Comparison of ENCODE assay signal across 24 cellular contexts in genomic region chr10:955127-955819, GRCh38. TPM values are rescaled to one million over a fixed set of nuclear protein-coding genes. Genes with fewer than 3 reads are reported as not detected.
DNase-seq lines count a peak whose midpoint lies in the region; ATAC-seq, FAIRE-seq and TF ChIP-seq lines count a peak whose summit lies in the region.
"Had no signal": no experiment of that assay in that cellular context is flagged by ENCODE, and none has a peak within 500 bp of the region (broad histone marks: within the 10 kb centered on the region; RNA-seq: fewer than 3 reads in every experiment).

No MANE protein-coding gene starts in this region.

- no peak overlapping the region for H4K91ac ChIP-seq in H1 (replicated peaks; ENCODE audit: insufficient read length, low read length)
- H4K91ac ChIP-seq in neuronal stem cell (ENCODE audit: low read depth, low read length, poor library complexity), result no peak overlapping the region

- no peak overlapping the region for H4K8ac ChIP-seq in H1 (ENCODE audit: extremely low read depth, insufficient read depth, low read length)
- H4K8ac ChIP-seq in neuronal stem cell (ENCODE audit: low read depth, low read length), result no peak overlapping the region

- DNase-seq in DMS79 treated with DMSO at 0.1 percent for 48 hours (lab: John Stamatoyannopoulos, UW) (peak; percentile 64), H1 (ENCODE audit: low read depth in 1 of 2, low spot score in 2 of 2) (no peak), neuronal stem cell (ENCODE audit: low spot score) (no peak), GM03348 (ENCODE audit: low spot score) (no peak), urothelium cell line (ENCODE audit: low spot score) (no peak)
- DNase-seq: activated CD4-positive, CD25-positive, alpha-beta regulatory T cell treated with anti-CD3 and anti-CD28 coated beads, Interleukin-2, amount 50 U/mL, for 72 hours; activated CD8-positive, alpha-beta T cell treated with anti-CD3 and anti-CD28 coated beads, Interleukin-2, amount 10 ng/mL, durations not matched to agents 7 days and 5 days; activated gamma-delta T cell; CD4-positive, alpha-beta memory T cell; colonic mucosa; DND-41; midbrain; natural killer cell; NCI-H1105; NCI-H2227 treated with DMSO at 0.1 percent for 48 hours; NCI-H774; PC-3; right lobe of liver; SHP77 treated with DMSO at 0.1 percent for 48 hours; stimulated activated CD8-positive, alpha-beta memory T cell treated with anti-CD3 and anti-CD28 coated beads, Interleukin-4, amount 100 ng/mL, for 48 hours had no signal

- H2AFZ ChIP-seq in H1 (ENCODE audit: low read length) (0 out of 2 replicates have a peak overlapping the region, but pooled peaks have one; percentile 8), neuronal stem cell (ENCODE audit: low read length) (peak overlapping the region; percentile 7)
- H2AFZ ChIP-seq: parathyroid adenoma had no signal

- H3K14ac ChIP-seq in H1 (ENCODE audit: insufficient read length), result no peak overlapping the region
- H3K14ac ChIP-seq in neuronal stem cell (ENCODE audit: low read length), result no peak overlapping the region

- no peaks in the 10 kb centered on the region for H3K27me3 ChIP-seq in BLaER1 treated with 17β-estradiol and CSF1 and Interleukin-3, amounts not matched to agents 10 nM and 100 nM
- H3K27me3 ChIP-seq in H1 (replicated peaks in 1 of 4; ENCODE audit: control insufficient read depth in 3 of 4, extremely low read depth in 1 of 4, insufficient read depth in 3 of 4, low read length in 3 of 4), result no peaks in the 10 kb centered on the region
- peaks cover 0 to 35% (median 0%) of the 10 kb centered on the region in 3 experiments for H3K27me3 ChIP-seq in neuronal stem cell (ENCODE audit: control insufficient read depth in 3 of 3, insufficient read depth in 3 of 3, low read depth in 1 of 3, low read length in 3 of 3)
- H3K27me3 ChIP-seq: colonic mucosa, right lobe of liver had no signal

- H2AK5ac ChIP-seq in H1 (ENCODE audit: low read depth, low read length) (no peak overlapping the region), neuronal stem cell (ENCODE audit: low read depth, low read length) (no peak overlapping the region)

- H2BK120ac ChIP-seq in H1 (replicated peaks; ENCODE audit: low read depth, low read length), result no peak overlapping the region
- no peak overlapping the region for H2BK120ac ChIP-seq in neuronal stem cell (ENCODE audit: low read depth, low read length)

- no peak for TF ChIP-seq CTCF in H1 (IDR thresholded peaks at IDR 0.05; ENCODE audit: control extremely low read depth in 1 of 3, insufficient read depth in 1 of 3, low read depth in 1 of 3, low read length in 3 of 3)

- CTCF ChIA-PET in H1 (lab: Charles Lee; ENCODE audit: partially characterized antibody), result interaction anchor here (0.6 to 1.8 kb wide), 4 partner anchors 10 to 58 kb away, joined by 3 to 6 read pairs (median 5); no protein-coding TSS in a partner anchor

- no peaks in the 10 kb centered on the region for H3K9me3 ChIP-seq in BLaER1 treated with 17β-estradiol and CSF1 and Interleukin-3, amounts not matched to agents 10 nM and 100 nM (replicated peaks in 1 of 11)
- H3K9me3 ChIP-seq in H1 (ENCODE audit: insufficient read depth in 2 of 2, low read depth in 1 of 2, low read length in 1 of 2), result no peaks in the 10 kb centered on the region
- H3K9me3 ChIP-seq in neuronal stem cell (replicated peaks in 1 of 2; ENCODE audit: control insufficient read depth in 2 of 2, insufficient read depth in 1 of 2, low read depth in 1 of 2, low read length in 2 of 2), result peaks cover 0 to 3% of the 10 kb centered on the region in 2 donors
- H3K9me3 ChIP-seq: colonic mucosa, right lobe of liver had no signal

- H3K36me3 ChIP-seq in BLaER1 treated with 17β-estradiol and CSF1 and Interleukin-3, amounts not matched to agents 10 nM and 100 nM, result no peaks in the 10 kb centered on the region
- no peaks in the 10 kb centered on the region for H3K36me3 ChIP-seq in H1 (ENCODE audit: control insufficient read depth in 2 of 4, insufficient read depth in 4 of 4, low read length in 3 of 4)
- no peaks in the 10 kb centered on the region for H3K36me3 ChIP-seq in neuronal stem cell (replicated peaks in 1 of 2; ENCODE audit: control insufficient read depth in 2 of 2, insufficient read depth in 2 of 2, low read length in 2 of 2)
- H3K36me3 ChIP-seq: colonic mucosa, right lobe of liver had no signal

- H3K27ac ChIP-seq in BLaER1 treated with 17β-estradiol and CSF1 and Interleukin-3, amounts not matched to agents 10 nM and 100 nM, result no peak overlapping the region
- no peak overlapping the region for H3K27ac ChIP-seq in H1 (ENCODE audit: low read depth, low read length)
- no peak overlapping the region for H3K27ac ChIP-seq in neuronal stem cell (replicated peaks; ENCODE audit: low read length)
- H3K27ac ChIP-seq: colonic mucosa, parathyroid adenoma, right lobe of liver had no signal

- TF ChIP-seq POLR2A in H1 (IDR thresholded peaks at IDR 0.05; ENCODE audit: control extremely low read depth in 1 of 2, low read depth in 2 of 2, low read length in 2 of 2), result no peak

- no peaks in the 10 kb centered on the region; the same call in 1 of the 2 replicates for H3K23me2 ChIP-seq in H1 (ENCODE audit: low read depth, low read length)

- H2BK20ac ChIP-seq in H1 (ENCODE audit: low read length), result no peak overlapping the region

- no peak overlapping the region for H3K56ac ChIP-seq in H1 (replicated peaks; ENCODE audit: insufficient read length, low read depth, low read length)

- H3K18ac ChIP-seq in H1 (ENCODE audit: extremely low read depth, low read length), result no peak overlapping the region
- no peak overlapping the region for H3K18ac ChIP-seq in neuronal stem cell (ENCODE audit: low read length)

- FAIRE-seq in H1 (lab: Jason Lieb, UNC), result no peak
- FAIRE-seq in urothelium cell line (lab: Jason Lieb, UNC), result no peak
- FAIRE-seq: bronchial epithelial cell had no signal

- H3K4me1 ChIP-seq in BLaER1 treated with 17β-estradiol and CSF1 and Interleukin-3, amounts not matched to agents 10 nM and 100 nM, result peaks cover 4 to 9% (median 8%) of the 10 kb centered on the region in 10 experiments; a peak in 16 of 20 replicates
- H3K4me1 ChIP-seq in H1 (replicated peaks in 1 of 4; ENCODE audit: control insufficient read depth in 3 of 4, insufficient read depth in 4 of 4, low read length in 3 of 4), result no peaks in the 10 kb centered on the region; a peak in 2 of 7 replicates
- H3K4me1 ChIP-seq in neuronal stem cell (ENCODE audit: control insufficient read depth in 2 of 2, insufficient read depth in 1 of 2, low read depth in 1 of 2, low read length in 2 of 2), result no peaks in the 10 kb centered on the region
- H3K4me1 ChIP-seq: colonic mucosa, parathyroid adenoma, right lobe of liver had no signal

- 0 out of 22 replicates have a peak overlapping the region, but pooled peaks of 1 of the 11 experiments have one; percentile 35 for H3K9ac ChIP-seq in BLaER1 treated with 17β-estradiol and CSF1 and Interleukin-3, amounts not matched to agents 10 nM and 100 nM
- H3K9ac ChIP-seq in H1 (replicated peaks in 1 of 4; ENCODE audit: extremely low read depth in 1 of 4, low read depth in 3 of 4, low read length in 3 of 4), result no peak overlapping the region
- no peak overlapping the region for H3K9ac ChIP-seq in neuronal stem cell (ENCODE audit: low read depth, low read length, poor library complexity)
- H3K9ac ChIP-seq: parathyroid adenoma had no signal

- no peak overlapping the region for H3K23ac ChIP-seq in H1 (ENCODE audit: insufficient read length)
- H3K23ac ChIP-seq in neuronal stem cell (ENCODE audit: low read depth, low read length, poor library complexity), result peak overlapping the region; percentile 55

- H2BK12ac ChIP-seq in H1 (ENCODE audit: low read depth, low read length), result no peak overlapping the region
- H2BK12ac ChIP-seq in neuronal stem cell (ENCODE audit: low read length), result no peak overlapping the region

- WGBS in H1 (ENCODE audit: extremely low coverage in 1 of 2, insufficient coverage in 1 of 2, insufficient read length in 1 of 2, insufficient replicate concordance in 2 of 2, low coverage in 1 of 2, low lambda C conversion rate in 2 of 2, missing lambda C conversion rate in 1 of 2), 2 experiments, result 72% methylated on average over 12 of the region's 13 CpGs; no CpG with 5 or more reads in 1 of the 2 experiments
- WGBS in neuronal stem cell (ENCODE audit: extremely low coverage in 2 of 2, insufficient read length in 2 of 2, insufficient replicate concordance in 1 of 2), 2 donors, result no CpG with 5 or more reads among the region's 13 CpGs

- POLR2A ChIA-PET in H1 (lab: Charles Lee; ENCODE audit: partially characterized antibody), result interaction anchor here (0.5 to 1.5 kb wide), 5 partner anchors 18 to 62 kb away, joined by 3 to 4 read pairs (median 4); no protein-coding TSS in a partner anchor

- no peaks in the 10 kb centered on the region for H4K20me1 ChIP-seq in BLaER1 treated with 17β-estradiol and CSF1 and Interleukin-3, amounts not matched to agents 10 nM and 100 nM
- no peaks in the 10 kb centered on the region for H4K20me1 ChIP-seq in H1 (replicated peaks in 1 of 2; ENCODE audit: control insufficient read depth in 1 of 2, insufficient read depth in 2 of 2, low read length in 2 of 2)

- H3K79me2 ChIP-seq in H1 (ENCODE audit: control insufficient read depth in 1 of 2, insufficient read depth in 2 of 2, low read length in 2 of 2), result no peaks in the 10 kb centered on the region
- H3K79me2 ChIP-seq: parathyroid adenoma had no signal

- H3K79me1 ChIP-seq in H1 (ENCODE audit: low read depth, low read length) (no peaks in the 10 kb centered on the region), neuronal stem cell (ENCODE audit: low read depth, low read length) (no peaks in the 10 kb centered on the region)

- H2BK5ac ChIP-seq in H1 (ENCODE audit: low read depth, low read length), result no peak overlapping the region
- no peak overlapping the region for H2BK5ac ChIP-seq in neuronal stem cell (ENCODE audit: low read length)

- TF ChIP-seq EP300 in H1 (IDR thresholded peaks at IDR 0.05; ENCODE audit: borderline replicate concordance in 1 of 2, low read depth in 2 of 2, low read length in 2 of 2), result no peak

- TF ChIP-seq RAD21 in H1 (IDR thresholded peaks at IDR 0.05 in 1 of 2, conservative IDR thresholded peaks at IDR 0.05 in 1 of 2; ENCODE audit: low read depth in 2 of 2, low read length in 2 of 2), result no peak

- H3K4me2 ChIP-seq in BLaER1 treated with 17β-estradiol and CSF1 and Interleukin-3, amounts not matched to agents 10 nM and 100 nM, result peak overlapping the region in 9 of 11 experiments; percentile 15 to 60 (median 39); a peak in 12 of 22 replicates
- no peak overlapping the region for H3K4me2 ChIP-seq in H1 (ENCODE audit: insufficient read depth in 1 of 2, low read depth in 2 of 2, low read length in 2 of 2)
- H3K4me2 ChIP-seq in neuronal stem cell (ENCODE audit: insufficient read depth, low read length, poor library complexity, severe bottlenecking), result no peak overlapping the region

- H4K5ac ChIP-seq in H1 (ENCODE audit: insufficient read length, low read depth, low read length), result no peak overlapping the region

- H2BK15ac ChIP-seq in H1 (ENCODE audit: low read length), result no peak overlapping the region
- H2BK15ac ChIP-seq in neuronal stem cell (ENCODE audit: low read length), result no peak overlapping the region

- H3K4ac ChIP-seq in H1 (replicated peaks; ENCODE audit: insufficient read length, low read depth, low read length), result no peak overlapping the region
- H3K4ac ChIP-seq in neuronal stem cell (ENCODE audit: low read length), result no peak overlapping the region

- no peak overlapping the region for H3K4me3 ChIP-seq in BLaER1 treated with 17β-estradiol and CSF1 and Interleukin-3, amounts not matched to agents 10 nM and 100 nM
- H3K4me3 ChIP-seq in H1 (ENCODE audit: extremely low read depth in 1 of 4, insufficient read depth in 2 of 4, low read depth in 3 of 4, low read length in 4 of 4) (no peak overlapping the region), neuronal stem cell (ENCODE audit: low read length in 2 of 2) (no peak overlapping the region)
- H3K4me3 ChIP-seq: colonic mucosa, right lobe of liver had no signal

- no peak for ATAC-seq in GM18870 (IDR thresholded peaks at IDR 0.05; ENCODE audit: unreplicated experiment)
- ATAC-seq: activated CD8-positive, alpha-beta T cell treated with anti-CD3 and anti-CD28 coated beads, Interleukin-2, amount 10 ng/mL, durations not matched to agents 7 days and 5 days; natural killer cell; PC-3 had no signal

RNA-seq across cellular contexts. Expression of gene LARP4B, which starts 23.8 kb away (rescaled TPM):
- 78.6 and 82.8 TPM in 2 replicates for total RNA-seq in H1 (2021; fragmentation: NEBNext Ultra II Directional; extraction: Animal tissue kit (Norgen Biotek cat#: 25700))
- polyA plus RNA-seq in H1 (2011; rRNA removed), result 20.1 and 21.7 TPM in 2 replicates
- 24.2 TPM for polyA plus RNA-seq in H1 (2011; cell fraction: cytosol; rRNA removed)
- polyA plus RNA-seq in H1 (2011; cell fraction: nucleus; rRNA removed), result 56.9 TPM
- 22.6 to 36.3 TPM (median 27.3 TPM) in 4 replicates for polyA plus RNA-seq in H1 (2012, experiment 1 of 2)
- 5.4 TPM for polyA plus RNA-seq in H1 (2012, experiment 2 of 2)
- polyA plus RNA-seq in H1 (2013, experiment 1 of 2), result 21.5 TPM
- polyA plus RNA-seq in H1 (2013, experiment 2 of 2), result 19.5 TPM
- 64.2 and 84.0 TPM in 2 replicates for polyA minus RNA-seq in H1 (2011; rRNA and poly(A)+ RNA removed)
- 38.7 TPM for polyA minus RNA-seq in H1 (2011; cell fraction: cytosol; rRNA and poly(A)+ RNA removed)
- 84.8 TPM for polyA minus RNA-seq in H1 (2011; cell fraction: nucleus; rRNA and poly(A)+ RNA removed)
- polyA plus RNA-seq in neuronal stem cell (2013, experiment 1 of 2), result 17.6 TPM
- 18.1 TPM for polyA plus RNA-seq in neuronal stem cell (2013, experiment 2 of 2)

RNA-seq across cellular contexts. Expression of gene GTPBP4, which starts 33.0 kb away (rescaled TPM):
- 89.2 and 98.1 TPM in 2 replicates for total RNA-seq in H1 (2021; fragmentation: NEBNext Ultra II Directional; extraction: Animal tissue kit (Norgen Biotek cat#: 25700))
- 15.5 and 16.9 TPM in 2 replicates for polyA plus RNA-seq in H1 (2011; rRNA removed)
- polyA plus RNA-seq in H1 (2011; cell fraction: cytosol; rRNA removed), result 39.6 TPM
- polyA plus RNA-seq in H1 (2011; cell fraction: nucleus; rRNA removed), result 31.4 TPM
- 62.2 to 74.1 TPM (median 65.8 TPM) in 4 replicates for polyA plus RNA-seq in H1 (2012, experiment 1 of 2)
- polyA plus RNA-seq in H1 (2012, experiment 2 of 2), result 2.7 TPM
- polyA plus RNA-seq in H1 (2013, experiment 1 of 2), result 43.9 TPM
- 43.8 TPM for polyA plus RNA-seq in H1 (2013, experiment 2 of 2)
- polyA minus RNA-seq in H1 (2011; rRNA and poly(A)+ RNA removed), result 46.1 and 49.7 TPM in 2 replicates
- polyA minus RNA-seq in H1 (2011; cell fraction: cytosol; rRNA and poly(A)+ RNA removed), result 27.1 TPM
- polyA minus RNA-seq in H1 (2011; cell fraction: nucleus; rRNA and poly(A)+ RNA removed), result 63.6 TPM
- 29.3 TPM for polyA plus RNA-seq in neuronal stem cell (2013, experiment 1 of 2)
- 27.7 TPM for polyA plus RNA-seq in neuronal stem cell (2013, experiment 2 of 2)

Comparison
In these comparisons a context has a peak if more than half of its experiments do, and no peak if none do; other contexts are left out.
1. H3K4me2 ChIP-seq: peak in BLaER1 treated with 17β-estradiol and CSF1 and Interleukin-3, amounts not matched to agents 10 nM and 100 nM (9 of 11); none in H1 (0 of 2) and neuronal stem cell (single experiment).